Comparison of ENCODE assay signal across 21 cellular contexts in genomic region chr16:78434401-78434800, GRCh38.
"Had no signal": no experiment of that assay in that cellular context is flagged by ENCODE, and none has a peak within 500 bp of the region (broad histone marks: within the 10 kb centered on the region; RNA-seq: fewer than 3 reads in every experiment).

No MANE protein-coding gene starts in this region.

- DNase-seq: dermis blood vessel endothelial cell; effector memory CD8-positive, alpha-beta T cell; foreskin keratinocyte; heart left ventricle; kidney; left ventricle myocardium superior; natural killer cell; pancreas; right lobe of liver; small intestine; stimulated activated CD4-positive, alpha-beta T cell treated with anti-CD3 and anti-CD28 coated beads, Interleukin-15, amount 100 ng/mL, for 24 hours; stimulated activated CD4-positive, alpha-beta T cell treated with anti-CD3 and anti-CD28 coated beads, Interleukin-4, amount 100 ng/mL, for 1 hour; stimulated activated CD8-positive, alpha-beta memory T cell treated with anti-CD3 and anti-CD28 coated beads, Interleukin-4, amount 100 ng/mL, for 48 hours; stimulated activated naive CD4-positive, alpha-beta T cell; stimulated activated naive CD8-positive, alpha-beta T cell treated with anti-CD3 and anti-CD28 coated beads, Interleukin-15, amount 100 ng/mL, for 72 hours had no signal

- H3K9me3 ChIP-seq: gastroesophageal sphincter, heart left ventricle, neutrophil, pancreas, right lobe of liver, suprapubic skin had no signal

- H3K4me1 ChIP-seq: foreskin keratinocyte, gastroesophageal sphincter, heart left ventricle, pancreas, right lobe of liver, suprapubic skin had no signal

- H3K27me3 ChIP-seq: foreskin keratinocyte, gastroesophageal sphincter, heart left ventricle, hepatocyte, neutrophil, pancreas, right lobe of liver, suprapubic skin had no signal

- ATAC-seq: effector memory CD8-positive, alpha-beta T cell; foreskin keratinocyte; gastroesophageal sphincter; heart left ventricle; left ventricle myocardium superior; natural killer cell; pancreas; right lobe of liver; stimulated activated naive CD8-positive, alpha-beta T cell treated with anti-CD3 and anti-CD28 coated beads, Interleukin-15, amount 100 ng/mL, for 72 hours had no signal

- H3K27ac ChIP-seq: coronary artery, foreskin keratinocyte, gastroesophageal sphincter, heart left ventricle, hepatocyte, neutrophil, pancreas, right lobe of liver, suprapubic skin had no signal

- H3K36me3 ChIP-seq: neutrophil, pancreas, right lobe of liver, suprapubic skin had no signal

- H3K4me3 ChIP-seq: coronary artery, gastroesophageal sphincter, heart left ventricle, hepatocyte, lung, pancreas, right lobe of liver, suprapubic skin had no signal
